ENCODE assay signal across 26 cellular contexts in genomic region chr3:65526656-65527055, GRCh38.
DNase-seq lines count a peak whose midpoint lies in the region; ATAC-seq, FAIRE-seq and TF ChIP-seq lines count a peak whose summit lies in the region.
"Had no signal": no experiment of that assay in that cellular context is flagged by ENCODE, and none has a peak within 500 bp of the region (broad histone marks: within the 10 kb centered on the region; RNA-seq: fewer than 3 reads in every experiment).

No MANE protein-coding gene starts in this region.

- H3K4me1 ChIP-seq in HUES48 (ENCODE audit: control insufficient read depth, insufficient read depth, low read length) (peaks cover 23% of the 10 kb centered on the region), kidney (ENCODE audit: control insufficient read depth in 1 of 2, insufficient read depth in 1 of 2, low read depth in 1 of 2, low read length in 2 of 2) (peaks cover 9 to 13% of the 10 kb centered on the region in 2 donors), transverse colon (no peaks in the 10 kb centered on the region)
- H3K4me1 ChIP-seq: A549, Caco-2 had no signal

- 87 to 100% methylated on average over 1 to 3 of the region's 3 CpGs for WGBS in transverse colon (ENCODE audit: low coverage in 1 of 2), 2 donors

- DNase-seq in kidney (no peak), myocyte (ENCODE audit: low read depth) (peak; percentile 15), putamen (ENCODE audit: low spot score) (no peak), transverse colon (no peak), WERI-Rb-1 (no peak)
- DNase-seq: Caco-2; CD8-positive, alpha-beta T cell; DMS 273 treated with DMSO at 0.1 percent for 48 hours; DMS79; EL; GDM1; IMR-90; KG1; MM.1S; NCI-H2029; NCI-H446 treated with DMSO at 0.1 percent for 48 hours; PC-9; Right ventricle myocardium superior; RPMI8226 had no signal

- H3K9ac ChIP-seq in HUES48 (ENCODE audit: low read depth, low read length) (0 out of 2 replicates have a peak overlapping the region, but pooled peaks have one; percentile 21), kidney (ENCODE audit: low read length in 2 of 2) (no peak overlapping the region)

- no peaks in the 10 kb centered on the region for H3K27me3 ChIP-seq in HUES48 (ENCODE audit: control insufficient read depth, insufficient read depth, low read length)
- no peaks in the 10 kb centered on the region for H3K27me3 ChIP-seq in transverse colon
- H3K27me3 ChIP-seq in WERI-Rb-1 (ENCODE audit: insufficient read depth, low read depth, severe bottlenecking), result no peaks in the 10 kb centered on the region

- peak; percentile 39 for FAIRE-seq in kidney (lab: Jason Lieb, UNC)
- FAIRE-seq: A549, GM12891, GM19239 had no signal

- ATAC-seq in HG03135 (IDR thresholded peaks at IDR 0.05; ENCODE audit: unreplicated experiment), result no peak
- ATAC-seq: A549; CD8-positive, alpha-beta T cell; HCT116 had no signal

- H3K27ac ChIP-seq in HUES48 (ENCODE audit: low read depth, low read length) (no peak overlapping the region), kidney (ENCODE audit: low read depth in 2 of 2, low read length in 2 of 2) (no peak overlapping the region), transverse colon (no peak overlapping the region), WERI-Rb-1 (no peak overlapping the region)
- H3K27ac ChIP-seq: A549, C4-2B, PC-9 had no signal

- no peak for TF ChIP-seq CTCF in kidney (IDR thresholded peaks at IDR 0.05; ENCODE audit: borderline replicate concordance, extremely low read depth, insufficient read depth)
- no peak for TF ChIP-seq CTCF in transverse colon (IDR thresholded peaks at IDR 0.05)
- no peak for TF ChIP-seq CTCF in WERI-Rb-1 (IDR thresholded peaks at IDR 0.05; ENCODE audit: low read depth, low read length)

- intact Hi-C loops in kidney (cut with DNase I) (no loop called here), transverse colon (cut with DNase I; ENCODE audit: low total_unique reads) (no loop called here)

- H3K4me3 ChIP-seq in HUES48 (ENCODE audit: low read depth, low read length) (no peak overlapping the region), kidney (ENCODE audit: low read length in 2 of 2) (no peak overlapping the region), transverse colon (no peak overlapping the region), WERI-Rb-1 (ENCODE audit: low read depth, low read length) (no peak overlapping the region)
- H3K4me3 ChIP-seq: A549, PC-9 had no signal

- H3K36me3 ChIP-seq in HUES48 (ENCODE audit: control insufficient read depth, insufficient read depth, low read length) (no peaks in the 10 kb centered on the region), kidney (ENCODE audit: control insufficient read depth in 1 of 2, insufficient read depth in 2 of 2, low read length in 2 of 2) (no peaks in the 10 kb centered on the region), transverse colon (no peaks in the 10 kb centered on the region), WERI-Rb-1 (no peaks in the 10 kb centered on the region)

- H3K9me3 ChIP-seq in HUES48 (ENCODE audit: control insufficient read depth, insufficient read depth, low read length) (no peaks in the 10 kb centered on the region), kidney (ENCODE audit: control insufficient read depth in 1 of 2, low read length in 2 of 2) (no peaks in the 10 kb centered on the region), transverse colon (no peaks in the 10 kb centered on the region), WERI-Rb-1 (ENCODE audit: severe bottlenecking) (no peaks in the 10 kb centered on the region)
- H3K9me3 ChIP-seq: A549, Caco-2 had no signal

- in situ Hi-C loops in transverse colon (cut with MboI; ENCODE audit: low pct_ligation_motif_present in 1 of 4, low pct_unique_long_range_greater_than_20kb in 1 of 4, low sequenced_read_pairs in 3 of 4), result no loop called here

- no peak for TF ChIP-seq POLR2A in transverse colon (IDR thresholded peaks at IDR 0.05)

- TF ChIP-seq EP300 in transverse colon (IDR thresholded peaks at IDR 0.05; ENCODE audit: low read depth), result no peak
